ENCODE assay signal across 8 cellular contexts in the genomic region with DNA sequence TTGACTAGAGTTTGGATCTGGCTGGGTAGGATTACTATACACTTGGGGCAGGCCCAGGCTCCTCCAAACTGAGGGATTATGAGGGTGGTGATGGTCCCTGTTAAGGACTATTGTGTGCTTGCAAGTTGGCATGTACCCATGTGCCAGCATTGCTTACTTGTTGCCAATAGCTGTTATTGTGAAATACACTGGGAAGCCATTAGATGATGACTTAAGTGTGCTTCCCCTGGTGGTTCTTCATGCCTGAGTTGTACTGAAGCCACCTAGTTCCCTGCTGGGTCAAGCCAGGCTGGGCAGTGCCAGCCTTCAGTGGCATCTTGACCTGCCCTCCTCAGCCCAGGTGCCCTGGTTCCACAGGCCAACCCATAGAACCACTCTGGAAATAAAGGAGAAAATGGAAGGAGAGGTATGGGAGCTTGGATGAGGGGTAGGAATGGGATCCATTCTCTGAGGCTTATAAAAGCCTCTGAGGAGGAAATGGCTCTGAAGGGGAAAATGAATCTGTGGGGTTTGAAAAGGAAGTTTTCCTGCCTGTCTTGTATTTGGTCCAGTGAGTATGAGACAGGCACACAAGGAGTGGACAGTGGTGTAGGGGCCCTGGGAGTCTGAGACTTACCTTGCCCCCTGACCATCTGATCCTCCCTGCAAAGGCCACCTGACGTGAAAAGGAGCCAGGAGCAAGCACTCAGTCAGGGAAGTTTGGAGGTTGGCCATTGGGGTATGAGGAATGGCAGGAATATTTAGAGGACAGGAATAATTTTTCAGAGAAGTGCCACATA. TPM values are rescaled to one million over a fixed set of nuclear protein-coding genes. Genes with fewer than 3 reads are reported as not detected.
DNase-seq lines count a peak whose midpoint lies in the region; ATAC-seq and TF ChIP-seq lines count a peak whose summit lies in the region.

No MANE protein-coding gene starts in this region.

- peak overlapping the region; percentile 86 for H3K4me3 Mint-ChIP-seq in activated CD4-positive, alpha-beta T cell treated with anti-CD3 and anti-CD28 coated beads, Interleukin-2, amount 10 ng/mL, durations not matched to agents 24 days and 14 days
- peak overlapping the region; percentile 75 for H3K4me3 Mint-ChIP-seq in activated B cell treated with CpG ODN at 0.5 μM for 24 hours

- DNase-seq in activated CD4-positive, alpha-beta T cell treated with anti-CD3 and anti-CD28 coated beads, Interleukin-2, amount 10 ng/mL, durations not matched to agents 24 days and 14 days = peak; percentile 64
- no peak for DNase-seq in activated CD4-positive, alpha-beta T cell treated with anti-CD3 and anti-CD28 coated beads for 1 hour
- DNase-seq in activated B cell treated with CpG ODN at 0.5 μM for 24 hours (no peak), right atrium auricular region (ENCODE audit: low spot score) (no peak), iPS-NIHi11 (ENCODE audit: low spot score) (no peak)
- no peak for DNase-seq in stimulated activated CD4-positive, alpha-beta T cell treated with anti-CD3 and anti-CD28 coated beads, Interleukin-12 subunit alpha, Interleukin-12 subunit beta, amount 100 ng/mL, for 4 hours

- H3K9ac ChIP-seq in subcutaneous abdominal adipose tissue (ENCODE audit: low read length in 5 of 5) = peak overlapping the region in 4 of 5 donors; percentile 45 to 79 (median 62)

- H3K4me3 ChIP-seq in right atrium auricular region (peak overlapping the region in 1 of 2 donors; percentile 64), subcutaneous abdominal adipose tissue (ENCODE audit: low read depth in 1 of 5, low read length in 5 of 5) (peak overlapping the region; percentile 51 to 71 (median 67))

- H3K27me3 ChIP-seq in right atrium auricular region = no peaks in the 10 kb centered on the region
- H3K27me3 ChIP-seq in subcutaneous abdominal adipose tissue (ENCODE audit: control insufficient read depth in 5 of 5, insufficient read depth in 4 of 5, low read length in 5 of 5) = peaks cover 0 to 3% (median 0%) of the 10 kb centered on the region in 5 donors

- TF ChIP-seq CTCF in activated B cell treated with CpG ODN at 0.5 μM for 24 hours (IDR thresholded peaks at IDR 0.05) = no peak
- no peak for TF ChIP-seq CTCF in right atrium auricular region (IDR thresholded peaks at IDR 0.05)

- CTCF ChIA-PET in activated B cell treated with CpG ODN at 0.5 μM for 24 hours (lab: Charles Lee) = interaction anchor here (1.1 to 7.2 kb wide), 5 partner anchors 14 to 70 kb away, joined by 3 to 67 read pairs (median 4); a partner anchor contains a TSS

- H3K27ac Mint-ChIP-seq in activated CD4-positive, alpha-beta T cell treated with anti-CD3 and anti-CD28 coated beads, Interleukin-2, amount 10 ng/mL, durations not matched to agents 24 days and 14 days = peak overlapping the region; percentile 81
- peak overlapping the region; percentile 77 for H3K27ac Mint-ChIP-seq in activated B cell treated with CpG ODN at 0.5 μM for 24 hours

- peaks cover 3% of the 10 kb centered on the region for H3K36me3 ChIP-seq in right atrium auricular region
- H3K36me3 ChIP-seq in subcutaneous abdominal adipose tissue (ENCODE audit: control insufficient read depth in 5 of 5, insufficient read depth in 5 of 5, low read length in 5 of 5) = peaks cover 0 to 8% (median 7%) of the 10 kb centered on the region in 5 donors

- POLR2A ChIA-PET in activated B cell treated with CpG ODN at 0.5 μM for 24 hours (lab: Charles Lee) = interaction anchor here (0.7 to 4.4 kb wide), 8 partner anchors 8 to 218 kb away, joined by 3 to 26 read pairs (median 14); a partner anchor contains a TSS

- H3K4me1 ChIP-seq in right atrium auricular region (peaks cover 0 to 75% of the 10 kb centered on the region in 2 donors), subcutaneous abdominal adipose tissue (ENCODE audit: control insufficient read depth in 5 of 5, insufficient read depth in 5 of 5, low read length in 5 of 5) (peaks cover 17 to 94% (median 74%) of the 10 kb centered on the region in 5 donors)

- no peaks in the 10 kb centered on the region for H3K27me3 Mint-ChIP-seq in activated CD4-positive, alpha-beta T cell treated with anti-CD3 and anti-CD28 coated beads, Interleukin-2, amount 10 ng/mL, durations not matched to agents 24 days and 14 days
- no peaks in the 10 kb centered on the region for H3K27me3 Mint-ChIP-seq in activated B cell treated with CpG ODN at 0.5 μM for 24 hours

- H3K4me1 Mint-ChIP-seq in activated CD4-positive, alpha-beta T cell treated with anti-CD3 and anti-CD28 coated beads, Interleukin-2, amount 10 ng/mL, durations not matched to agents 24 days and 14 days = peaks cover 72% of the 10 kb centered on the region
- H3K4me1 Mint-ChIP-seq in activated B cell treated with CpG ODN at 0.5 μM for 24 hours = peaks cover 59% of the 10 kb centered on the region

- intact Hi-C loops in activated CD4-positive, alpha-beta T cell treated with anti-CD3 and anti-CD28 coated beads, Interleukin-2, amount 10 ng/mL, durations not matched to agents 24 days and 14 days (cut with micrococcal nuclease) = loop anchor here (2.0 kb wide), 2 partner anchors 21 to 131 kb away; a partner anchor contains a TSS
- intact Hi-C loops in activated B cell treated with CpG ODN at 0.5 μM for 24 hours (cut with micrococcal nuclease) = loop anchor here (1.0 to 2.0 kb wide), 4 partner anchors 20 to 197 kb away; a partner anchor contains a TSS

- H3K36me3 Mint-ChIP-seq in activated CD4-positive, alpha-beta T cell treated with anti-CD3 and anti-CD28 coated beads, Interleukin-2, amount 10 ng/mL, durations not matched to agents 24 days and 14 days (ENCODE audit: low read depth) = peaks cover 41% of the 10 kb centered on the region
- peaks cover 11% of the 10 kb centered on the region for H3K36me3 Mint-ChIP-seq in activated B cell treated with CpG ODN at 0.5 μM for 24 hours (ENCODE audit: low read depth)

- H3K9me3 ChIP-seq in right atrium auricular region (no peaks in the 10 kb centered on the region), subcutaneous abdominal adipose tissue (ENCODE audit: control insufficient read depth in 5 of 5, low read length in 5 of 5) (no peaks in the 10 kb centered on the region)

- no peaks in the 10 kb centered on the region for H3K9me3 Mint-ChIP-seq in activated CD4-positive, alpha-beta T cell treated with anti-CD3 and anti-CD28 coated beads, Interleukin-2, amount 10 ng/mL, durations not matched to agents 24 days and 14 days
- H3K9me3 Mint-ChIP-seq in activated B cell treated with CpG ODN at 0.5 μM for 24 hours = no peaks in the 10 kb centered on the region

- peak overlapping the region; percentile 75 to 86 for H3K27ac ChIP-seq in right atrium auricular region
- peak overlapping the region; percentile 74 for H3K27ac ChIP-seq in subcutaneous abdominal adipose tissue (ENCODE audit: low read depth, low read length)

- no peak for ATAC-seq in activated B cell treated with CpG ODN at 0.5 μM for 24 hours (ENCODE audit: low read depth)
- no peak for ATAC-seq in HG03139 (IDR thresholded peaks at IDR 0.05; ENCODE audit: unreplicated experiment)

RNA-seq across cellular contexts. Expression of a gene that starts 0.7 kb away (rescaled TPM):
- total RNA-seq in activated CD4-positive, alpha-beta T cell treated with anti-CD3 and anti-CD28 coated beads, Interleukin-2, amount 10 ng/mL, durations not matched to agents 24 days and 14 days = 12.2 and 14.2 TPM in 2 replicates
- 8.2 and 8.6 TPM in 2 replicates for total RNA-seq in activated B cell treated with CpG ODN at 0.5 μM for 24 hours
- 1 to 10 TPM; 1.9 to 3.0 TPM for total RNA-seq in right atrium auricular region

RNA-seq across cellular contexts. Expression of a gene that starts 2.1 kb away (rescaled TPM):
- 9.6 and 11.0 TPM in 2 replicates for total RNA-seq in activated CD4-positive, alpha-beta T cell treated with anti-CD3 and anti-CD28 coated beads, Interleukin-2, amount 10 ng/mL, durations not matched to agents 24 days and 14 days
- total RNA-seq in activated B cell treated with CpG ODN at 0.5 μM for 24 hours (7.7 and 9.1 TPM in 2 replicates), right atrium auricular region (1 to 10 TPM in 1 of 2 donors, under 1 TPM in 1; 0.98 to 1.4 TPM)

RNA-seq across cellular contexts. Expression of a gene that starts 4.2 kb away (rescaled TPM):
- total RNA-seq in activated CD4-positive, alpha-beta T cell treated with anti-CD3 and anti-CD28 coated beads, Interleukin-2, amount 10 ng/mL, durations not matched to agents 24 days and 14 days = 21.8 and 22.2 TPM in 2 replicates
- total RNA-seq in activated B cell treated with CpG ODN at 0.5 μM for 24 hours (9.2 and 9.4 TPM in 2 replicates), right atrium auricular region (1 to 10 TPM; 2.0 to 6.6 TPM)

RNA-seq across cellular contexts. Expression of a gene that starts 12.4 kb away (rescaled TPM):
- 48.3 and 52.2 TPM in 2 replicates for total RNA-seq in activated CD4-positive, alpha-beta T cell treated with anti-CD3 and anti-CD28 coated beads, Interleukin-2, amount 10 ng/mL, durations not matched to agents 24 days and 14 days
- total RNA-seq in activated B cell treated with CpG ODN at 0.5 μM for 24 hours = 30.5 and 36.4 TPM in 2 replicates
- total RNA-seq in right atrium auricular region = 10 to 100 TPM; 13.9 to 15.5 TPM

RNA-seq across cellular contexts. Expression of a gene that starts 12.4 kb away (rescaled TPM):
- total RNA-seq in activated CD4-positive, alpha-beta T cell treated with anti-CD3 and anti-CD28 coated beads, Interleukin-2, amount 10 ng/mL, durations not matched to agents 24 days and 14 days = 10.1 and 10.3 TPM in 2 replicates
- 32.5 and 33.9 TPM in 2 replicates for total RNA-seq in activated B cell treated with CpG ODN at 0.5 μM for 24 hours
- 10 to 100 TPM; 10.1 to 13.7 TPM for total RNA-seq in right atrium auricular region
